1 cellular context compared by ENCODE assay signal in genomic region chr6:10558575-10558974, GRCh38.
TF ChIP-seq lines count a peak whose summit lies in the region.

No MANE protein-coding gene starts in this region.

TF ChIP-seq in WTC11, 78 proteins besides CTCF, POLR2A, EP300 and RAD21 (continued from another document):
- no peak for TF ChIP-seq ATF1 (CRISPR knock-in tag; IDR thresholded peaks at IDR 0.05)
- TF ChIP-seq STAT6 (CRISPR knock-in tag; conservative IDR thresholded peaks at IDR 0.05; ENCODE audit: low read depth), result no peak
- TF ChIP-seq IRF1 (CRISPR knock-in tag; IDR thresholded peaks at IDR 0.05), result no peak
- no peak for TF ChIP-seq MLX (CRISPR knock-in tag; IDR thresholded peaks at IDR 0.05)
- peak; percentile 81; the same call in 1 of the 2 replicates for TF ChIP-seq FOXP4 (CRISPR knock-in tag; IDR thresholded peaks at IDR 0.05)
- TF ChIP-seq SP1 (CRISPR knock-in tag; conservative IDR thresholded peaks at IDR 0.05), result peak; percentile 56; the same call in 1 of the 2 replicates
- TF ChIP-seq TEAD4 (CRISPR knock-in tag; IDR thresholded peaks at IDR 0.05), result peak; percentile 31; the same call in 1 of the 2 replicates
- TF ChIP-seq KAT7 (CRISPR knock-in tag; IDR thresholded peaks at IDR 0.05; ENCODE audit: borderline replicate concordance), result no peak
- no peak for TF ChIP-seq PREB (CRISPR knock-in tag; IDR thresholded peaks at IDR 0.05; ENCODE audit: borderline replicate concordance)
- TF ChIP-seq ZNF396 (CRISPR knock-in tag; IDR thresholded peaks at IDR 0.05; ENCODE audit: borderline replicate concordance), result no peak
- no peak for TF ChIP-seq CDX4 (CRISPR knock-in tag; IDR thresholded peaks at IDR 0.05; ENCODE audit: borderline replicate concordance)
- TF ChIP-seq TEAD1 (CRISPR knock-in tag; IDR thresholded peaks at IDR 0.05), result peak; percentile 94
- TF ChIP-seq E2F1 (CRISPR knock-in tag; IDR thresholded peaks at IDR 0.05), result no peak
- no peak for TF ChIP-seq NFYB (CRISPR knock-in tag; conservative IDR thresholded peaks at IDR 0.05; ENCODE audit: low read depth)
- no peak for TF ChIP-seq ZMAT4 (CRISPR knock-in tag; IDR thresholded peaks at IDR 0.05)
- peak; percentile 76 for TF ChIP-seq FOXK1 (CRISPR knock-in tag; IDR thresholded peaks at IDR 0.05)
